8 cellular contexts compared by ENCODE assay signal in genomic region chr7:106217089-106217542, GRCh38.
DNase-seq lines count a peak whose midpoint lies in the region; ATAC-seq and TF ChIP-seq lines count a peak whose summit lies in the region.

No MANE protein-coding gene starts in this region.

- no peak for TF ChIP-seq CTCF in fibroblast of villous mesenchyme (IDR thresholded peaks at IDR 0.05; ENCODE audit: insufficient read depth, low read depth, low read length)
- TF ChIP-seq CTCF in prostate gland (IDR thresholded peaks at IDR 0.05), result no peak

- H3K9me3 ChIP-seq in SJSA1 (replicated peaks) (no peaks in the 10 kb centered on the region), prostate gland (no peaks in the 10 kb centered on the region)
- no peaks in the 10 kb centered on the region for H3K9me3 ChIP-seq in effector memory CD4-positive, alpha-beta T cell (ENCODE audit: control insufficient read depth, low read length)

- H3K4me3 ChIP-seq in SJSA1, result no peak overlapping the region
- peak overlapping the region; percentile 20 for H3K4me3 ChIP-seq in fibroblast of villous mesenchyme (ENCODE audit: low read depth, low read length)
- peak overlapping the region in 1 of 2 donors; percentile 17 for H3K4me3 ChIP-seq in prostate gland
- no peak overlapping the region for H3K4me3 ChIP-seq in effector memory CD4-positive, alpha-beta T cell (ENCODE audit: insufficient read depth, low read depth, low read length, poor library complexity, severe bottlenecking)

- H3K27ac ChIP-seq in SJSA1, result peak overlapping the region; percentile 57
- H3K27ac ChIP-seq in prostate gland, result peak overlapping the region; percentile 89 to 93
- no peak overlapping the region for H3K27ac ChIP-seq in effector memory CD4-positive, alpha-beta T cell (ENCODE audit: insufficient read depth, low read length, poor library complexity, severe bottlenecking)

- intact Hi-C loops in prostate gland (cut with DNase I), result loop anchor here (2.0 to 5.0 kb wide), 2 partner anchors 68 to 205 kb away; partner anchors contain the start of gene NAMPT

- no peaks in the 10 kb centered on the region for H3K36me3 ChIP-seq in SJSA1
- H3K36me3 ChIP-seq in prostate gland, result no peaks in the 10 kb centered on the region
- no peaks in the 10 kb centered on the region for H3K36me3 ChIP-seq in effector memory CD4-positive, alpha-beta T cell (ENCODE audit: control insufficient read depth, insufficient read depth, low read length)

- no peaks in the 10 kb centered on the region for H3K27me3 ChIP-seq in SJSA1 (replicated peaks)
- H3K27me3 ChIP-seq in prostate gland (replicated peaks; ENCODE audit: insufficient read depth), result no peaks in the 10 kb centered on the region
- H3K27me3 ChIP-seq in effector memory CD4-positive, alpha-beta T cell (replicated peaks; ENCODE audit: control insufficient read depth, insufficient read depth, low read length, poor library complexity, severe bottlenecking), result no peaks in the 10 kb centered on the region

- peaks cover 19% of the 10 kb centered on the region for H3K4me1 ChIP-seq in SJSA1 (replicated peaks)
- peaks cover 11% of the 10 kb centered on the region for H3K4me1 ChIP-seq in prostate gland (replicated peaks)
- no peaks in the 10 kb centered on the region for H3K4me1 ChIP-seq in effector memory CD4-positive, alpha-beta T cell (ENCODE audit: control insufficient read depth, insufficient read depth, low read length, poor library complexity, severe bottlenecking)

- peak; percentile 3 for DNase-seq in DMS153 (lab: John Stamatoyannopoulos, UW)
- DNase-seq in SJSA1 (ENCODE audit: low read depth in 1 of 2, low spot score in 2 of 2), result peak; percentile 57 to 58
- peak; percentile 91 for DNase-seq in fibroblast of villous mesenchyme (ENCODE audit: low read depth)
- DNase-seq in prostate gland (ENCODE audit: low spot score), result peak; percentile 89
- DNase-seq in NOMO-1 (lab: John Stamatoyannopoulos, UW; ENCODE audit: unreplicated experiment in 2 of 2), result no peak
- no peak for DNase-seq in effector memory CD4-positive, alpha-beta T cell
- DNase-seq in Kasumi-1 (lab: John Stamatoyannopoulos, UW), result no peak

- TF ChIP-seq POLR2A in prostate gland (IDR thresholded peaks at IDR 0.05), result no peak

- ATAC-seq in GM21447 (IDR thresholded peaks at IDR 0.05; ENCODE audit: unreplicated experiment), result no peak

- WGBS in prostate gland, result 23% methylated on average over 7 of the region's 7 CpGs

Comparison
In these comparisons a context has a peak if more than half of its experiments do, and no peak if none do; other contexts are left out.
1. DNase-seq: peak in DMS153 (single experiment), SJSA1 (2 of 2), fibroblast of villous mesenchyme (single experiment) and prostate gland (single experiment); none in NOMO-1 (0 of 2), effector memory CD4-positive, alpha-beta T cell (0 of 3) and Kasumi-1 (0 of 2).